In genomic region chr17:6660765-6661463, GRCh38 we compare ENCODE assay signal across 10 cellular contexts. TPM values are rescaled to one million over a fixed set of nuclear protein-coding genes. Genes with fewer than 3 reads are reported as not detected.
DNase-seq lines count a peak whose midpoint lies in the region; ATAC-seq and TF ChIP-seq lines count a peak whose summit lies in the region.
"Had no signal": no experiment of that assay in that cellular context is flagged by ENCODE, and none has a peak within 500 bp of the region (broad histone marks: within the 10 kb centered on the region; RNA-seq: fewer than 3 reads in every experiment).

No MANE protein-coding gene starts in this region.

- H3K9me3 ChIP-seq in tibial artery, result no peaks in the 10 kb centered on the region

- peaks cover 5% of the 10 kb centered on the region; the same call in 1 of the 2 replicates for H3K4me1 Mint-ChIP-seq in HFFc6 (ENCODE audit: low read depth)

- H3K4me3 Mint-ChIP-seq in HFFc6, result no peak overlapping the region

- DNase-seq in NB4 (ENCODE audit: low read depth) (peak; percentile 85), medulla oblongata (ENCODE audit: extremely low spot score) (peak; percentile 65), HFFc6 (no peak), SW 1271 (lab: John Stamatoyannopoulos, UW) (no peak), COLO829 (ENCODE audit: low spot score) (no peak), tibial artery (no peak)
- DNase-seq: NCI-H748 treated with DMSO at 0.1 percent for 48 hours had no signal

- no peaks in the 10 kb centered on the region for H3K4me1 ChIP-seq in tibial artery

- H3K36me3 ChIP-seq in tibial artery, result no peaks in the 10 kb centered on the region

- TF ChIP-seq CTCF in NB4 (IDR thresholded peaks at IDR 0.05; ENCODE audit: low read depth, low read length) (no peak), HFFc6 (IDR thresholded peaks at IDR 0.05) (no peak), tibial artery (IDR thresholded peaks at IDR 0.05) (no peak)

- no peak overlapping the region for H3K27ac Mint-ChIP-seq in HFFc6

- ATAC-seq in GM18505 (IDR thresholded peaks at IDR 0.05; ENCODE audit: unreplicated experiment) (peak; percentile 46), GM21717 (IDR thresholded peaks at IDR 0.05; ENCODE audit: unreplicated experiment) (peak; percentile 42)

- TF ChIP-seq POLR2A in GM18505 (IDR thresholded peaks at IDR 0.05; ENCODE audit: borderline replicate concordance, extremely low read depth, insufficient read depth, insufficient read length) (no peak), NB4 (IDR thresholded peaks at IDR 0.05; ENCODE audit: extremely low read depth, insufficient read length) (no peak)

- peaks cover 0 to 46% of the 10 kb centered on the region in 2 donors for H3K27me3 ChIP-seq in tibial artery

- peaks cover 32% of the 10 kb centered on the region for H3K27me3 Mint-ChIP-seq in HFFc6 (ENCODE audit: insufficient read depth)

- peak overlapping the region; percentile 32 for H3K4me3 ChIP-seq in NB4 (ENCODE audit: low read depth, low read length)
- no peak overlapping the region for H3K4me3 ChIP-seq in tibial artery

- H3K36me3 Mint-ChIP-seq in HFFc6 (ENCODE audit: low read depth), result no peaks in the 10 kb centered on the region

- intact Hi-C loops in tibial artery (cut with DNase I; ENCODE audit: low total_unique reads), result loop anchor here (10.0 kb wide), 1 partner anchor 344 kb away; no protein-coding TSS in a partner anchor

- H3K9me3 Mint-ChIP-seq in HFFc6, result no peaks in the 10 kb centered on the region

- H3K27ac ChIP-seq in tibial artery, result no peak overlapping the region

RNA-seq across cellular contexts. Expression of gene C17orf100, which starts 9.4 kb away (rescaled TPM):
- 1 to 10 TPM; 1.0 to 1.7 (median 1.3) TPM for total RNA-seq in HFFc6 (2021; fragmentation: NEBNext Ultra II Directional; extraction: Animal tissue kit (Norgen Biotek cat#: 25700))

RNA-seq across cellular contexts. Expression of gene MED31, which starts 9.5 kb away (rescaled TPM):
- total RNA-seq in HFFc6 (2021; fragmentation: NEBNext Ultra II Directional; extraction: Animal tissue kit (Norgen Biotek cat#: 25700)), result 10 to 100 TPM; 19.5 to 23.9 (median 20.0) TPM

RNA-seq across cellular contexts. Expression of gene TXNDC17, which starts 20.1 kb away (rescaled TPM):
- 100 to 1,000 TPM; 115 to 154 (median 139) TPM for total RNA-seq in HFFc6 (2021; fragmentation: NEBNext Ultra II Directional; extraction: Animal tissue kit (Norgen Biotek cat#: 25700))

RNA-seq across cellular contexts. Expression of gene KIAA0753, which starts 20.4 kb away (rescaled TPM):
- total RNA-seq in HFFc6 (2021; fragmentation: NEBNext Ultra II Directional; extraction: Animal tissue kit (Norgen Biotek cat#: 25700)), result 10 to 100 TPM; 15.1 to 17.8 (median 16.4) TPM

RNA-seq across cellular contexts. Expression of gene SLC13A5, which starts 52.3 kb away (rescaled TPM):
- not detected for total RNA-seq in HFFc6 (2021; fragmentation: NEBNext Ultra II Directional; extraction: Animal tissue kit (Norgen Biotek cat#: 25700))
- total RNA-seq: glomerular endothelial cell had no signal

Comparison
In these comparisons a context has a peak if more than half of its experiments do, and no peak if none do; other contexts are left out.
1. DNase-seq: peak in NB4 (single experiment) and medulla oblongata (single experiment); none in HFFc6 (single experiment), SW 1271 (0 of 2), COLO829 (single experiment) and tibial artery (0 of 2).